ENCODE assay signal across 1 cellular context in the genomic region with DNA sequence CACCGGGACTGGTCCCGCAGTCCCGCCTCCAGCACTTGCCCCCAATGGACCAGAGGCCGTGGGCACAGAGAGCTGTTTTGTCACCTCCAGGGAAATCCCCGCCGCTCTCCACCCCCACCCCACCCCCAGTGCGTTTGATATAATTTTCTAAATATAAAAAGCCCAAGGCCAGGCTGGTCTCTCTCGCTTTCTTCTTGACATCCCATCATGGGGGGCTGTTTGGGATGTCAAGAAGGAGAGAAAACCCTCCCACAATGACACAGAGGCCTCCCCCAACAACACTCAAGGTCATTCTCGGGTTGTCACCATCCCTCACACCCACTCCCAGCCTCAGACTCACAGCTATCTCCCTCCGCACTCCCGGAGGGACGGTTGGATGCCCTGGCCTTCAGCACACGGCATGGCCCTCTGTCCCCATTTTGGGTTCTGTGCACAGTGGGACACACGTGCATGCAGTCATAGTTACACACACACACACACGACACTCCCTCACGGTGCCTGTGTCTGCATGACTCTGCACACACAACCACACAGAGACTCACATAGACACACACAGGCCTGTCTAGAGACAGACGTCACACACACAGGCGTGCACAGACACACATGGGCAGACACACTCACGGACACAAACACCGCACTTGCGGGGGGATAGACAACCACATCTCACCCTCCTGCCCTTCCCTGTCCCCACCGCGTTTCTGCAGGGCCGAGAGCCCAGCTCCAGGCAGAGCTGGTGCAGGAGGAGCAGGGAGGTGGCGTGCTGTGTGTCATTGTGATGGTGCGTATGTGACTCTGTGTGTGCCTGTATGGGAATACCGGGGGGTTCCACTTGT.
TF ChIP-seq lines count a peak whose summit lies in the region.

No MANE protein-coding gene starts in this region.

TF ChIP-seq in H1, 55 proteins besides CTCF, POLR2A, EP300 and RAD21:
- peak; percentile 88 for TF ChIP-seq EZH2 (IDR thresholded peaks at IDR 0.05; ENCODE audit: low read depth, low read length, severe bottlenecking)
- no peak for TF ChIP-seq SP2 (IDR thresholded peaks at IDR 0.05; ENCODE audit: low read length)
- TF ChIP-seq SUZ12 (IDR thresholded peaks at IDR 0.05; ENCODE audit: low read length): peak; percentile 89
- peak; percentile 61 for TF ChIP-seq RNF2 (IDR thresholded peaks at IDR 0.05; ENCODE audit: borderline replicate concordance, low read depth, low read length, missing control alignments, poor library complexity, severe bottlenecking)
- TF ChIP-seq, protein P1, sequence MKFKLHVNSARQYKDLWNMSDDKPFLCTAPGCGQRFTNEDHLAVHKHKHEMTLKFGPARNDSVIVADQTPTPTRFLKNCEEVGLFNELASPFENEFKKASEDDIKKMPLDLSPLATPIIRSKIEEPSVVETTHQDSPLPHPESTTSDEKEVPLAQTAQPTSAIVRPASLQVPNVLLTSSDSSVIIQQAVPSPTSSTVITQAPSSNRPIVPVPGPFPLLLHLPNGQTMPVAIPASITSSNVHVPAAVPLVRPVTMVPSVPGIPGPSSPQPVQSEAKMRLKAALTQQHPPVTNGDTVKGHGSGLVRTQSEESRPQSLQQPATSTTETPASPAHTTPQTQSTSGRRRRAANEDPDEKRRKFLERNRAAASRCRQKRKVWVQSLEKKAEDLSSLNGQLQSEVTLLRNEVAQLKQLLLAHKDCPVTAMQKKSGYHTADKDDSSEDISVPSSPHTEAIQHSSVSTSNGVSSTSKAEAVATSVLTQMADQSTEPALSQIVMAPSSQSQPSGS (IDR thresholded peaks at IDR 0.05; ENCODE audit: low read length): no peak
- no peak for TF ChIP-seq RFX5 (IDR thresholded peaks at IDR 0.05; ENCODE audit: borderline replicate concordance, low read depth, low read length)
